ENCODE assay signal across 1 cellular context in genomic region chr1:112803906-112804762, GRCh38.
TF ChIP-seq lines count a peak whose summit lies in the region.

No MANE protein-coding gene starts in this region.

TF ChIP-seq in K562, 482 proteins besides CTCF, POLR2A, EP300 and RAD21 (continued from another document and continues in another):
- TF ChIP-seq MXD1 (CRISPR knock-in tag; IDR thresholded peaks at IDR 0.05; ENCODE audit: borderline replicate concordance, poor library complexity, severe bottlenecking) (no peak), ZBTB26 (CRISPR knock-in tag; IDR thresholded peaks at IDR 0.05) (no peak), SRSF3 (IDR thresholded peaks at IDR 0.05; ENCODE audit: insufficient read depth, low read length) (no peak), POLR2AphosphoS2 (IDR thresholded peaks at IDR 0.05; ENCODE audit: low read length) (no peak), TAF15 (IDR thresholded peaks at IDR 0.05; ENCODE audit: low read depth, low read length) (no peak), DDX20 (tag; IDR thresholded peaks at IDR 0.05; ENCODE audit: low read depth) (no peak), ETV6 (IDR thresholded peaks at IDR 0.05; ENCODE audit: borderline replicate concordance in 1 of 2, low read depth in 2 of 2, low read length in 1 of 2) (no peak), ETV6 (CRISPR knock-in tag; IDR thresholded peaks at IDR 0.05; ENCODE audit: borderline replicate concordance) (no peak), KLF16 (IDR thresholded peaks at IDR 0.05) (no peak), RAD51 (IDR thresholded peaks at IDR 0.05; ENCODE audit: borderline replicate concordance, low read depth) (no peak), ZNF592 (IDR thresholded peaks at IDR 0.05) (no peak), NCOA4 (IDR thresholded peaks at IDR 0.05; ENCODE audit: partially characterized antibody) (no peak), ARNT (IDR thresholded peaks at IDR 0.05) (no peak), ERF (CRISPR knock-in tag; IDR thresholded peaks at IDR 0.05) (no peak), ZBTB7A (IDR thresholded peaks at IDR 0.05; ENCODE audit: borderline replicate concordance, control insufficient read depth, low read depth, low read length) (no peak), CBX1 (IDR thresholded peaks at IDR 0.05; ENCODE audit: low read depth) (no peak), ZNF57 (CRISPR knock-in tag; IDR thresholded peaks at IDR 0.05) (no peak), ZBTB2 (IDR thresholded peaks at IDR 0.05) (no peak), KAT2B (IDR thresholded peaks at IDR 0.05; ENCODE audit: low read depth, low read length) (no peak), ZBTB5 (IDR thresholded peaks at IDR 0.05) (no peak), HMGXB4 (CRISPR knock-in tag; IDR thresholded peaks at IDR 0.05) (no peak), UBTF (IDR thresholded peaks at IDR 0.05; ENCODE audit: borderline replicate concordance in 1 of 2, low read depth in 2 of 2, low read length in 2 of 2) (no peak), STAG1 (CRISPR knock-in tag; IDR thresholded peaks at IDR 0.05; ENCODE audit: borderline replicate concordance) (peak; percentile 93), CREBBP (IDR thresholded peaks at IDR 0.05; ENCODE audit: low read depth, low read length) (no peak), CUX1 (CRISPR knock-in tag; IDR thresholded peaks at IDR 0.05) (no peak), E2F6 (IDR thresholded peaks at IDR 0.05; ENCODE audit: borderline replicate concordance in 1 of 2, extremely low read depth in 1 of 2, insufficient read depth in 1 of 2, insufficient read length in 1 of 2, low read depth in 1 of 2, low read length in 1 of 2, poor library complexity in 1 of 2, severe bottlenecking in 1 of 2) (no peak), NR2C2 (CRISPR knock-in tag; IDR thresholded peaks at IDR 0.05) (no peak), NR2C2 (tag; IDR thresholded peaks at IDR 0.05) (no peak), POLR3G (IDR thresholded peaks at IDR 0.05; ENCODE audit: extremely low read depth, insufficient read length, insufficient replicate concordance) (no peak), HSF4 (CRISPR knock-in tag; IDR thresholded peaks at IDR 0.05; ENCODE audit: borderline replicate concordance) (no peak), ZNF436 (CRISPR knock-in tag; IDR thresholded peaks at IDR 0.05) (no peak), HNRNPUL1 (IDR thresholded peaks at IDR 0.05; ENCODE audit: low read length) (no peak), ZKSCAN8 (CRISPR knock-in tag; IDR thresholded peaks at IDR 0.05) (no peak)
